Comparison of ENCODE assay signal across 8 cellular contexts in genomic region chr12:67025543-67026114, GRCh38.
DNase-seq lines count a peak whose midpoint lies in the region; ATAC-seq, FAIRE-seq and TF ChIP-seq lines count a peak whose summit lies in the region.

No MANE protein-coding gene starts in this region.

- peak; percentile 62 for DNase-seq in AG20443 (ENCODE audit: low spot score)
- peak; percentile 22 for DNase-seq in GM12892 (ENCODE audit: insufficient read length)
- peak; percentile 41 for DNase-seq in NCI-H526 treated with DMSO at 0.1 percent for 48 hours (lab: John Stamatoyannopoulos, UW)
- DNase-seq in activated CD8-positive, alpha-beta memory T cell treated with anti-CD3 and anti-CD28 coated beads, Interleukin-2, amount 50 U/mL, for 24 hours (ENCODE audit: extremely low read depth) = peak; percentile 18
- DNase-seq in foreskin melanocyte = peak; percentile 21
- peak; percentile 60 for DNase-seq in stimulated activated CD4-positive, alpha-beta T cell treated with anti-CD3 and anti-CD28 coated beads, Interleukin-4, amount 100 ng/mL, for 24 hours
- DNase-seq in sciatic nerve (ENCODE audit: low spot score) = no peak

- peak; percentile 62 for FAIRE-seq in GM12892 (lab: Jason Lieb, UNC)

- peak; percentile 87 for ATAC-seq in HG02981 (IDR thresholded peaks at IDR 0.05; ENCODE audit: unreplicated experiment)
- no peak for ATAC-seq in sciatic nerve

- TF ChIP-seq POLR2A in GM12892 (IDR thresholded peaks at IDR 0.05; ENCODE audit: low read depth, low read length) = no peak

- intact Hi-C loops in sciatic nerve (cut with DNase I) = no loop called here
